ENCODE assay signal across 8 cellular contexts in genomic region chr10:118800920-118801319, GRCh38. TPM values are rescaled to one million over a fixed set of nuclear protein-coding genes. Genes with fewer than 3 reads are reported as not detected.
DNase-seq lines count a peak whose midpoint lies in the region; ATAC-seq and TF ChIP-seq lines count a peak whose summit lies in the region.

No MANE protein-coding gene starts in this region.

- H3K36me3 Mint-ChIP-seq in naive thymus-derived CD8-positive, alpha-beta T cell = no peaks in the 10 kb centered on the region
- H3K36me3 Mint-ChIP-seq in activated T-helper 17 cell treated with anti-CD3 and anti-CD28 coated beads, Interleukin-2, amount 50 U/mL, for 72 hours (ENCODE audit: low read depth) = no peaks in the 10 kb centered on the region

- H3K4me1 Mint-ChIP-seq in naive thymus-derived CD8-positive, alpha-beta T cell = no peaks in the 10 kb centered on the region
- H3K4me1 Mint-ChIP-seq in activated T-helper 17 cell treated with anti-CD3 and anti-CD28 coated beads, Interleukin-2, amount 50 U/mL, for 72 hours = no peaks in the 10 kb centered on the region

- DNase-seq in DMS114 treated with DMSO at 0.1 percent for 48 hours (lab: John Stamatoyannopoulos, UW; ENCODE audit: unreplicated experiment) (peak; percentile 25), M059J (ENCODE audit: low read depth) (peak; percentile 42), colonic mucosa (no peak), hepatic stellate cell (ENCODE audit: low spot score) (no peak), dedifferentiated amniotic fluid mesenchymal stem cell (ENCODE audit: extremely low spot score) (no peak)
- DNase-seq in naive thymus-derived CD8-positive, alpha-beta T cell = peak in 3 of 10 donors; percentile 5 to 23 (median 11)

- H3K27me3 Mint-ChIP-seq in naive thymus-derived CD8-positive, alpha-beta T cell = peaks cover 0 to 19% (median 7%) of the 10 kb centered on the region in 5 donors
- peaks cover 24% of the 10 kb centered on the region for H3K27me3 Mint-ChIP-seq in activated T-helper 17 cell treated with anti-CD3 and anti-CD28 coated beads, Interleukin-2, amount 50 U/mL, for 72 hours

- no peak overlapping the region for H3K4me3 ChIP-seq in colonic mucosa

- no peak overlapping the region for H3K9ac ChIP-seq in colonic mucosa (ENCODE audit: low read depth in 2 of 2, low read length in 2 of 2)

- peak; percentile 33 for TF ChIP-seq CTCF in colonic mucosa (IDR thresholded peaks at IDR 0.05)

- ATAC-seq in naive thymus-derived CD8-positive, alpha-beta T cell = peak; percentile 36 to 41
- ATAC-seq in GM21737 (IDR thresholded peaks at IDR 0.05; ENCODE audit: unreplicated experiment) = no peak
- no peak for ATAC-seq in activated T-helper 17 cell treated with anti-CD3 and anti-CD28 coated beads, Interleukin-2, amount 50 U/mL, for 72 hours (replicated peaks)

- H3K27ac ChIP-seq in colonic mucosa = no peak overlapping the region

- H3K27me3 ChIP-seq in colonic mucosa = no peaks in the 10 kb centered on the region

- POLR2A ChIA-PET in naive thymus-derived CD8-positive, alpha-beta T cell (lab: Charles Lee) = no interaction called here

- intact Hi-C loops in colonic mucosa (cut with DNase I) = loop anchor here (5.0 kb wide), 1 partner anchor 229 kb away; no protein-coding TSS in a partner anchor

- peaks cover 0 to 5% (median under 1%) of the 10 kb centered on the region in 9 donors for H3K9me3 Mint-ChIP-seq in naive thymus-derived CD8-positive, alpha-beta T cell
- no peaks in the 10 kb centered on the region for H3K9me3 Mint-ChIP-seq in activated T-helper 17 cell treated with anti-CD3 and anti-CD28 coated beads, Interleukin-2, amount 50 U/mL, for 72 hours

- no peaks in the 10 kb centered on the region for H3K36me3 ChIP-seq in colonic mucosa

- no peaks in the 10 kb centered on the region for H3K9me3 ChIP-seq in colonic mucosa

- H3K4me3 Mint-ChIP-seq in naive thymus-derived CD8-positive, alpha-beta T cell = no peak overlapping the region
- H3K4me3 Mint-ChIP-seq in activated T-helper 17 cell treated with anti-CD3 and anti-CD28 coated beads, Interleukin-2, amount 50 U/mL, for 72 hours = no peak overlapping the region

- no peak overlapping the region for H3K27ac Mint-ChIP-seq in naive thymus-derived CD8-positive, alpha-beta T cell
- no peak overlapping the region for H3K27ac Mint-ChIP-seq in activated T-helper 17 cell treated with anti-CD3 and anti-CD28 coated beads, Interleukin-2, amount 50 U/mL, for 72 hours

- no peaks in the 10 kb centered on the region for H3K4me1 ChIP-seq in colonic mucosa

RNA-seq across cellular contexts. Expression of gene CACUL1, which starts 46.1 kb away (rescaled TPM):
- total RNA-seq in M059J (2014; rRNA removed; shearing (Covaris generic)) = 23.2 and 33.7 TPM in 2 replicates
- 10 to 100 TPM; 37.9 to 49.3 TPM for total RNA-seq in colonic mucosa
- total RNA-seq in naive thymus-derived CD8-positive, alpha-beta T cell = 10 to 100 TPM; 37.8 to 42.1 TPM
- polyA plus RNA-seq in naive thymus-derived CD8-positive, alpha-beta T cell = 10 to 100 TPM; 23.1 to 29.2 (median 25.4) TPM
- total RNA-seq in activated T-helper 17 cell treated with anti-CD3 and anti-CD28 coated beads, Interleukin-2, amount 50 U/mL, for 72 hours = 10 to 100 TPM; 25.6 to 29.2 TPM

Comparison
In these comparisons a context has a peak if more than half of its experiments do, and no peak if none do; other contexts are left out.
1. DNase-seq: peak in DMS114 treated with DMSO at 0.1 percent for 48 hours (single experiment) and M059J (single experiment); none in colonic mucosa (single experiment), hepatic stellate cell (single experiment) and dedifferentiated amniotic fluid mesenchymal stem cell (single experiment).
2. ATAC-seq: peak in naive thymus-derived CD8-positive, alpha-beta T cell (2 of 2); none in GM21737 (single experiment) and activated T-helper 17 cell treated with anti-CD3 and anti-CD28 coated beads, Interleukin-2, amount 50 U/mL, for 72 hours (single experiment).